8 cellular contexts compared by ENCODE assay signal in genomic region chr12:121801601-121802484, GRCh38. TPM values are rescaled to one million over a fixed set of nuclear protein-coding genes. Genes with fewer than 3 reads are reported as not detected.
A peak's percentile ranks its signal among the peaks of the same experiment; 100 is the strongest.
DNase-seq lines count a peak whose midpoint lies in the region; ATAC-seq, FAIRE-seq and TF ChIP-seq lines count a peak whose summit lies in the region.

No MANE protein-coding gene starts in this region.

- intact Hi-C loops in CD14-positive monocyte (cut with micrococcal nuclease) (no loop called here), left lung (cut with DNase I) (no loop called here)

- H3K9me3 Mint-ChIP-seq in CD14-positive monocyte, result peaks cover 0 to 3% (median 0%) of the 10 kb centered on the region in 7 donors

- H3K4me1 ChIP-seq in HUES64 (ENCODE audit: insufficient read depth, low read length) (peaks cover 31% of the 10 kb centered on the region), left lung (peaks cover 35 to 50% of the 10 kb centered on the region in 2 donors), subcutaneous abdominal adipose tissue (ENCODE audit: control insufficient read depth in 5 of 5, insufficient read depth in 5 of 5, low read length in 5 of 5) (peaks cover 19 to 73% (median 64%) of the 10 kb centered on the region in 5 donors)

- 1% methylated on average over 13 of the region's 18 CpGs for WGBS in HUES64

- no peak for DNase-seq in CD14-positive monocyte (ENCODE audit: low spot score)
- no peak for DNase-seq in SK-N-MC (ENCODE audit: low read depth, low spot score)
- DNase-seq in bronchial epithelial cell (ENCODE audit: low read depth), result peak; percentile 70
- no peak for DNase-seq in left lung
- DNase-seq in occipital lobe (lab: John Stamatoyannopoulos, UW), result no peak

- H3K27me3 ChIP-seq in HUES64 (ENCODE audit: insufficient read depth, low read length) (no peaks in the 10 kb centered on the region), bronchial epithelial cell (ENCODE audit: control insufficient read depth, insufficient read depth, low read length) (no peaks in the 10 kb centered on the region), left lung (no peaks in the 10 kb centered on the region), subcutaneous abdominal adipose tissue (ENCODE audit: control insufficient read depth in 5 of 5, insufficient read depth in 4 of 5, low read length in 5 of 5) (no peaks in the 10 kb centered on the region)

- H3K27me3 Mint-ChIP-seq in CD14-positive monocyte (ENCODE audit: low read depth in 3 of 3), result peaks cover 0 to 4% (median 2%) of the 10 kb centered on the region in 3 donors

- H3K36me3 ChIP-seq in HUES64 (ENCODE audit: insufficient read depth, low read length) (peaks cover 11% of the 10 kb centered on the region), SK-N-MC (ENCODE audit: insufficient read depth, low read length) (peaks cover 3% of the 10 kb centered on the region; the same call in 1 of the 2 replicates), bronchial epithelial cell (ENCODE audit: control insufficient read depth, insufficient read depth, low read length) (peaks cover 7% of the 10 kb centered on the region), left lung (peaks cover 0 to 15% of the 10 kb centered on the region in 2 donors), subcutaneous abdominal adipose tissue (ENCODE audit: control insufficient read depth in 5 of 5, insufficient read depth in 5 of 5, low read length in 5 of 5) (peaks cover 0 to 6% (median 2%) of the 10 kb centered on the region in 5 donors)

- no peak for FAIRE-seq in bronchial epithelial cell (lab: Jason Lieb, UNC)

- H3K9me3 ChIP-seq in HUES64 (ENCODE audit: insufficient read depth, low read depth, low read length) (no peaks in the 10 kb centered on the region), SK-N-MC (ENCODE audit: low read depth, low read length) (no peaks in the 10 kb centered on the region), left lung (no peaks in the 10 kb centered on the region), subcutaneous abdominal adipose tissue (ENCODE audit: control insufficient read depth in 5 of 5, low read length in 5 of 5) (no peaks in the 10 kb centered on the region)

- H3K4me1 Mint-ChIP-seq in CD14-positive monocyte, result peaks cover 38% of the 10 kb centered on the region

- H3K27ac ChIP-seq in HUES64 (ENCODE audit: low read depth, low read length), result peak overlapping the region; percentile 99
- peak overlapping the region; percentile 93 for H3K27ac ChIP-seq in SK-N-MC
- H3K27ac ChIP-seq in left lung, result peak overlapping the region; percentile 100
- peak overlapping the region; percentile 100 for H3K27ac ChIP-seq in subcutaneous abdominal adipose tissue (ENCODE audit: low read depth, low read length)

- ATAC-seq in left lung (no peak), HG03439 (IDR thresholded peaks at IDR 0.05; ENCODE audit: unreplicated experiment) (no peak)

- H3K9ac ChIP-seq in HUES64 (ENCODE audit: low read depth, low read length), result peak overlapping the region; percentile 99
- H3K9ac ChIP-seq in SK-N-MC (ENCODE audit: insufficient read length), result peak overlapping the region; percentile 94
- H3K9ac ChIP-seq in subcutaneous abdominal adipose tissue (ENCODE audit: low read length in 5 of 5), result peak overlapping the region; percentile 94 to 99 (median 98)

- TF ChIP-seq CTCF in CD14-positive monocyte (IDR thresholded peaks at IDR 0.05) (no peak), bronchial epithelial cell (IDR thresholded peaks at IDR 0.05; ENCODE audit: insufficient read depth, low read length, severe bottlenecking) (no peak), left lung (IDR thresholded peaks at IDR 0.05) (no peak)

- H3K4me3 ChIP-seq in HUES64 (ENCODE audit: low read length) (peak overlapping the region; percentile 78), SK-N-MC (peak overlapping the region; percentile 74), bronchial epithelial cell (ENCODE audit: low read depth, low read length) (peak overlapping the region; percentile 68), left lung (peak overlapping the region; percentile 58 to 86), subcutaneous abdominal adipose tissue (ENCODE audit: low read depth in 1 of 5, low read length in 5 of 5) (peak overlapping the region; percentile 67 to 85 (median 84))

- peak overlapping the region; percentile 94 to 98 for H3K4me3 Mint-ChIP-seq in CD14-positive monocyte

- peak overlapping the region; percentile 95 to 100 (median 100) for H3K27ac Mint-ChIP-seq in CD14-positive monocyte

- H3K36me3 Mint-ChIP-seq in CD14-positive monocyte, result peaks cover 17 to 24% of the 10 kb centered on the region in 2 donors

RNA-seq across cellular contexts. Expression of gene SETD1B, which starts 2.0 kb away (rescaled TPM):
- under 1 TPM; 0.28 to 0.60 TPM for polyA plus RNA-seq in CD14-positive monocyte
- polyA plus RNA-seq in HUES64 (2013, experiment 1 of 2), result 8.4 TPM
- 8.3 TPM for polyA plus RNA-seq in HUES64 (2013, experiment 2 of 2)
- 1.8 and 2.2 TPM in 2 replicates for total RNA-seq in bronchial epithelial cell
- 10 to 100 TPM; 18.9 to 23.4 TPM for total RNA-seq in left lung
- 2.3 TPM for total RNA-seq in occipital lobe

RNA-seq across cellular contexts. Expression of gene RHOF, which starts 8.4 kb away (rescaled TPM):
- 10 to 100 TPM in 1 of 2 donors, 1 to 10 TPM in 1; 7.1 to 13.6 TPM for polyA plus RNA-seq in CD14-positive monocyte
- 15.1 TPM for polyA plus RNA-seq in HUES64 (2013, experiment 1 of 2)
- polyA plus RNA-seq in HUES64 (2013, experiment 2 of 2), result 15.5 TPM
- total RNA-seq in bronchial epithelial cell (15.5 and 27.7 TPM in 2 replicates), left lung (10 to 100 TPM; 37.6 to 48.3 TPM), occipital lobe (14.5 TPM)

RNA-seq across cellular contexts. Expression of gene HPD, which starts 56.8 kb away (rescaled TPM):
- polyA plus RNA-seq in CD14-positive monocyte, result under 1 TPM in 1 of 2 donors, not detected in 1; 0.75 TPM
- 0.15 TPM for polyA plus RNA-seq in HUES64 (2013, experiment 1 of 2)
- 0.32 TPM for polyA plus RNA-seq in HUES64 (2013, experiment 2 of 2)
- 0.79 TPM in 1 of 2 replicates, not detected in the other for total RNA-seq in bronchial epithelial cell
- 1 to 10 TPM in 1 of 2 donors, under 1 TPM in 1; 0.85 to 2.1 TPM for total RNA-seq in left lung
- total RNA-seq in occipital lobe, result not detected
